Comparison of ENCODE assay signal across 20 cellular contexts in the genomic region with DNA sequence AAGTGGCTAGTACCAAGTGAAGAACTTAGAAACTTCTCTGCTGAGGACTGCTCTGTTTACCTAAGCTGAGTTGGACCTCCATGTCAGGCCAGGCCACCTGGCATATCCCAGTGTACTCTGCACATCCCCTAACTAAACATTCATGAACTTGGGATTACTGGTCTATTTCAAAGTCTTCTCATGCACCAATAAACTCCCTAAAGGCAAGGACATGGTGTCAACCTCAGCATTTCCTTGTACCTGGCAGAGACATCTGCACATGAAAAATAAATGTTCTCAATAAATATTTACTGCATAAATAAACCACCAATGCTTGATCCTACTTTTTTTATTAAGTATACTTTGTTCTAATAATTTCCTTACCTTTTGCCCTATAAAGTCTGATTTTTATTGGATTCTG.
"Had no signal": no experiment of that assay in that cellular context is flagged by ENCODE, and none has a peak within 500 bp of the region (broad histone marks: within the 10 kb centered on the region; RNA-seq: fewer than 3 reads in every experiment).

No MANE protein-coding gene starts in this region.

- H3K27me3 ChIP-seq: dorsolateral prefrontal cortex, foreskin keratinocyte, gastroesophageal sphincter, hepatocyte, left lung had no signal

- H3K9me3 ChIP-seq: esophagus muscularis mucosa, gastroesophageal sphincter, heart left ventricle, left lung, lower lobe of right lung, mucosa of descending colon had no signal

- H3K4me3 ChIP-seq: coronary artery, dorsolateral prefrontal cortex, esophagus muscularis mucosa, gastroesophageal sphincter, heart left ventricle, hepatocyte, left lung, lower lobe of right lung, mucosa of descending colon had no signal

- H3K36me3 ChIP-seq: esophagus muscularis mucosa, gastroesophageal sphincter, heart left ventricle, left lung, lower lobe of right lung had no signal

- H3K27ac ChIP-seq: coronary artery, dorsolateral prefrontal cortex, esophagus muscularis mucosa, gastroesophageal sphincter, heart left ventricle, hepatocyte, left lung, lower lobe of right lung had no signal

- DNase-seq: dermis blood vessel endothelial cell; dorsolateral prefrontal cortex; effector CD4-positive, alpha-beta T cell; effector memory CD4-positive, alpha-beta T cell; foreskin keratinocyte; heart left ventricle; hypothalamus; immature natural killer cell; islet precursor cell; kidney; left cardiac atrium; left lung; left ventricle myocardium superior; lower lobe of right lung; mesenchymal stem cell; mucosa of descending colon had no signal

- H3K4me1 ChIP-seq: esophagus muscularis mucosa, heart left ventricle, left lung, lower lobe of right lung had no signal

- ATAC-seq: foreskin keratinocyte, gastroesophageal sphincter, heart left ventricle, left cardiac atrium, left lung, left ventricle myocardium superior, lower lobe of right lung, mucosa of descending colon had no signal
